1 cellular context compared by ENCODE assay signal in the genomic region with DNA sequence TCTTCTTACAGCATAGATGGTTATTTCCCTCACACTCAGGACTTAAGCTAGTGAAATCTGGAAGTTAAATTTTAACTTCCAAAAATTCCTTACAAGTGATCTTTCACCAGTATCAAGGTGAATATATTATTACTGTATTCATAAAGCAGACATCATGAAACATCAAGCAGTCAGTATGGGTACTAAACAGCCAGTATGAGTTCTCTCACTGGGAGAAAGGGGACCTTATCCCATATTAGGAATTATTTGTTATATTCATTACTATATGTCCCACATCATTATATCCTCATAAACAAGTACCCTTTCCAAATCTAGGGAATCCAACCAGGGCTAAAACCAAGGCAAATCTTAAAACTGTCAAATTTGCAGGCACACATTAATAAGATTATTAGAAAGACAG.
TF ChIP-seq lines count a peak whose summit lies in the region.

No MANE protein-coding gene starts in this region.

TF ChIP-seq in HepG2, 621 proteins besides CTCF, POLR2A, EP300 and RAD21 (continued from another document):
- TF ChIP-seq POLR2AphosphoS5 (IDR thresholded peaks at IDR 0.05; ENCODE audit: low read depth, low read length) (no peak), PHF21A (CRISPR knock-in tag; IDR thresholded peaks at IDR 0.05) (no peak), ATM (IDR thresholded peaks at IDR 0.05; ENCODE audit: borderline replicate concordance) (no peak), SNAPC2 (CRISPR knock-in tag; IDR thresholded peaks at IDR 0.05) (no peak), HNRNPLL (IDR thresholded peaks at IDR 0.05; ENCODE audit: low read depth, low read length, poor library complexity, severe bottlenecking) (no peak), RBM22 (optimal IDR thresholded peaks at IDR 0.05; ENCODE audit: low read length) (no peak), ZNF530 (CRISPR knock-in tag; IDR thresholded peaks at IDR 0.05; ENCODE audit: low read depth) (no peak)
TF ChIP-seq in HepG2: peak in this region for 0.
